In the genomic region with DNA sequence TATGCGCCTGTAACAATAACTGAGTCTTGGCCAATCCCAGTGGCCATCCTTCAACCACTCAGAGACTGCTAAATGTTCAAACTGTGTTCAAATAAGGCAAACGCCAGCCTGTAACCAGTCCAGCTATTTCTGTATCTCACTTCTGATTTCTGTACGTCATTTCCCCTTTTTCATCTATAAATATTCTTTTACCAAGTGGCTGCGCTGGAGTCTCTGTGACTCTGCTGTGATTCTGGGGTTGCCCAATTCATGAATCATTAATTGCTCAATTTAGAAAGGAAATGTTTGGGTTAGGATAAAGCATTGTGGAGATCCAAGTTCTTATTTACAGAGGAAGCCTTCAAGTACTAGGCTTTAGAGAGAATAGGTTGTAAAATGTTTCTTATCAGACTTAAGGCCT, we compare ENCODE assay signal across 10 cellular contexts.
DNase-seq lines count a peak whose midpoint lies in the region; ATAC-seq and TF ChIP-seq lines count a peak whose summit lies in the region.
"Had no signal": no experiment of that assay in that cellular context is flagged by ENCODE, and none has a peak within 500 bp of the region (broad histone marks: within the 10 kb centered on the region; RNA-seq: fewer than 3 reads in every experiment).

No MANE protein-coding gene starts in this region.

- no peak for TF ChIP-seq EP300 in gastroesophageal sphincter (IDR thresholded peaks at IDR 0.05)

- 71 to 82% methylated on average over 4 of the region's 4 CpGs for WGBS in gastroesophageal sphincter (ENCODE audit: low coverage in 1 of 2), 2 donors

- ATAC-seq in GM19395 (IDR thresholded peaks at IDR 0.05; ENCODE audit: unreplicated experiment) (peak; percentile 68), RWPE2 (ENCODE audit: low read depth) (peak; percentile 86), gastroesophageal sphincter (peak; percentile 61), thoracic aorta (ENCODE audit: insufficient number of reproducible peaks, low FRiP score, low read depth) (peak; percentile 100), GM21526 (IDR thresholded peaks at IDR 0.05; ENCODE audit: low FRiP score, unreplicated experiment) (no peak)

- H3K4me1 ChIP-seq in RWPE2 (ENCODE audit: insufficient read depth, poor library complexity, severe bottlenecking) (peaks cover 4% of the 10 kb centered on the region), gastroesophageal sphincter (no peaks in the 10 kb centered on the region), thoracic aorta (ENCODE audit: control insufficient read depth in 1 of 2, low read depth in 2 of 2) (peaks cover 2 to 25% of the 10 kb centered on the region in 2 donors)

- TF ChIP-seq CTCF in RWPE2 (IDR thresholded peaks at IDR 0.05; ENCODE audit: poor library complexity, severe bottlenecking) (no peak), gastroesophageal sphincter (IDR thresholded peaks at IDR 0.05) (no peak), thoracic aorta (IDR thresholded peaks at IDR 0.05) (no peak)

- H3K36me3 ChIP-seq in RWPE2 (ENCODE audit: low read depth): no peaks in the 10 kb centered on the region
- H3K36me3 ChIP-seq in gastroesophageal sphincter: no peaks in the 10 kb centered on the region
- H3K36me3 ChIP-seq in thoracic aorta: no peaks in the 10 kb centered on the region

- H3K9me3 ChIP-seq in RWPE2 (ENCODE audit: severe bottlenecking) (peaks cover 6% of the 10 kb centered on the region), gastroesophageal sphincter (no peaks in the 10 kb centered on the region), thoracic aorta (no peaks in the 10 kb centered on the region)

- DNase-seq in RWPE2 (ENCODE audit: low spot score) (no peak), thoracic aorta (ENCODE audit: low spot score) (peak; percentile 26), iPS-NIHi11 (ENCODE audit: low spot score) (no peak), COLO668 (lab: John Stamatoyannopoulos, UW; ENCODE audit: unreplicated experiment) (no peak), erythroblast (lab: John Stamatoyannopoulos, UW) (no peak)
- DNase-seq: cortex of kidney, NCI-H510A treated with DMSO at 0.1 percent for 48 hours had no signal

- H3K27me3 ChIP-seq in RWPE2 (ENCODE audit: insufficient read depth, poor library complexity, severe bottlenecking): no peaks in the 10 kb centered on the region
- H3K27me3 ChIP-seq in gastroesophageal sphincter: no peaks in the 10 kb centered on the region
- H3K27me3 ChIP-seq in thoracic aorta (replicated peaks; ENCODE audit: insufficient read depth): no peaks in the 10 kb centered on the region

- no peak overlapping the region for H3K27ac ChIP-seq in RWPE2 (ENCODE audit: poor library complexity, severe bottlenecking)
- H3K27ac ChIP-seq in gastroesophageal sphincter: no peak overlapping the region
- H3K27ac ChIP-seq in thoracic aorta: peak overlapping the region; percentile 63 to 81

- no peak overlapping the region for H3K4me3 ChIP-seq in RWPE2 (ENCODE audit: severe bottlenecking)
- no peak overlapping the region for H3K4me3 ChIP-seq in gastroesophageal sphincter
- H3K4me3 ChIP-seq in thoracic aorta: no peak overlapping the region

- no peak for TF ChIP-seq POLR2A in gastroesophageal sphincter (IDR thresholded peaks at IDR 0.05)
- TF ChIP-seq POLR2A in erythroblast (IDR thresholded peaks at IDR 0.05; ENCODE audit: low read length): no peak

Comparison
In these comparisons a context has a peak if more than half of its experiments do, and no peak if none do; other contexts are left out.
1. H3K27ac ChIP-seq: peak in thoracic aorta (2 of 2); none in RWPE2 (single experiment) and gastroesophageal sphincter (0 of 4).